ENCODE assay signal across 14 cellular contexts in genomic region chr20:38985060-38985459, GRCh38. TPM values are rescaled to one million over a fixed set of nuclear protein-coding genes. Genes with fewer than 3 reads are reported as not detected.
DNase-seq lines count a peak whose midpoint lies in the region; ATAC-seq and TF ChIP-seq lines count a peak whose summit lies in the region.
"Had no signal": no experiment of that assay in that cellular context is flagged by ENCODE, and none has a peak within 500 bp of the region (broad histone marks: within the 10 kb centered on the region; RNA-seq: fewer than 3 reads in every experiment).

No MANE protein-coding gene starts in this region.

- intact Hi-C loops in Calu3 (cut with micrococcal nuclease; ENCODE audit: unreplicated experiment) (no loop called here), gastrocnemius medialis (cut with DNase I; ENCODE audit: low total_unique reads) (no loop called here)

- peak overlapping the region; percentile 1; the same call in 1 of the 2 replicates for H3K27ac ChIP-seq in SJSA1
- H3K27ac ChIP-seq in foreskin keratinocyte = no peak overlapping the region
- peak overlapping the region; percentile 25 to 69 (median 46) for H3K27ac ChIP-seq in gastrocnemius medialis
- no peak overlapping the region for H3K27ac ChIP-seq in neuronal stem cell (replicated peaks; ENCODE audit: low read length)

- H3K23ac ChIP-seq in neuronal stem cell (ENCODE audit: low read depth, low read length, poor library complexity) = no peak overlapping the region

- in situ Hi-C loops in gastrocnemius medialis (cut with MboI; ENCODE audit: low sequenced_read_pairs in 4 of 4) = no loop called here

- WGBS in neuronal stem cell (ENCODE audit: extremely low coverage in 2 of 2, insufficient read length in 2 of 2, insufficient replicate concordance in 1 of 2), 2 donors = no CpG with 5 or more reads among the region's 4 CpGs

- H3K36me3 Mint-ChIP-seq in Calu3 (ENCODE audit: insufficient read depth, unreplicated experiment) = peaks cover 22% of the 10 kb centered on the region

- no peak overlapping the region for H2BK12ac ChIP-seq in neuronal stem cell (ENCODE audit: low read length)

- H3K9ac ChIP-seq in neuronal stem cell (ENCODE audit: low read depth, low read length, poor library complexity) = no peak overlapping the region

- H3K27me3 Mint-ChIP-seq in Calu3 (ENCODE audit: unreplicated experiment) = no peaks in the 10 kb centered on the region
- H3K27me3 Mint-ChIP-seq: central memory CD8-positive, alpha-beta T cell had no signal

- no peak overlapping the region for H3K4ac ChIP-seq in neuronal stem cell (ENCODE audit: low read length)

- H3K9me3 ChIP-seq in SJSA1 (replicated peaks) (no peaks in the 10 kb centered on the region), gastrocnemius medialis (no peaks in the 10 kb centered on the region), neuronal stem cell (replicated peaks in 1 of 2; ENCODE audit: control insufficient read depth in 2 of 2, insufficient read depth in 1 of 2, low read depth in 1 of 2, low read length in 2 of 2) (no peaks in the 10 kb centered on the region)

- H3K18ac ChIP-seq in neuronal stem cell (ENCODE audit: low read length) = no peak overlapping the region

- H3K9me3 Mint-ChIP-seq in Calu3 (ENCODE audit: low read depth, unreplicated experiment) = no peaks in the 10 kb centered on the region
- H3K9me3 Mint-ChIP-seq: central memory CD8-positive, alpha-beta T cell had no signal

- peaks cover 41% of the 10 kb centered on the region for H3K4me1 Mint-ChIP-seq in Calu3 (ENCODE audit: low read depth, unreplicated experiment)

- no peak overlapping the region for H4K91ac ChIP-seq in neuronal stem cell (ENCODE audit: low read depth, low read length, poor library complexity)

- CTCF ChIA-PET in Calu3 (lab: Charles Lee) = interaction anchor here (0.6 to 1.4 kb wide), 3 partner anchors 12 to 241 kb away, joined by 3 to 5 read pairs (median 4); no protein-coding TSS in a partner anchor

- peaks cover 9% of the 10 kb centered on the region for H3K36me3 ChIP-seq in SJSA1
- peaks cover 0 to 27% of the 10 kb centered on the region in 2 donors for H3K36me3 ChIP-seq in gastrocnemius medialis
- peaks cover 2 to 51% of the 10 kb centered on the region in 2 donors for H3K36me3 ChIP-seq in neuronal stem cell (replicated peaks in 1 of 2; ENCODE audit: control insufficient read depth in 2 of 2, insufficient read depth in 2 of 2, low read length in 2 of 2)

- H2BK15ac ChIP-seq in neuronal stem cell (ENCODE audit: low read length) = no peak overlapping the region

- no peaks in the 10 kb centered on the region for H3K79me1 ChIP-seq in neuronal stem cell (ENCODE audit: low read depth, low read length)

- no peak overlapping the region for H2AFZ ChIP-seq in neuronal stem cell (ENCODE audit: low read length)

- H3K4me1 ChIP-seq in SJSA1 (replicated peaks) = peaks cover 30% of the 10 kb centered on the region
- H3K4me1 ChIP-seq in foreskin keratinocyte = peaks cover 17% of the 10 kb centered on the region
- peaks cover 15 to 19% of the 10 kb centered on the region in 2 donors for H3K4me1 ChIP-seq in gastrocnemius medialis
- peaks cover 0 to 4% of the 10 kb centered on the region in 2 donors for H3K4me1 ChIP-seq in neuronal stem cell (ENCODE audit: control insufficient read depth in 2 of 2, insufficient read depth in 1 of 2, low read depth in 1 of 2, low read length in 2 of 2)

- no peak for TF ChIP-seq POLR2A in gastrocnemius medialis (IDR thresholded peaks at IDR 0.05)

- H2BK5ac ChIP-seq in neuronal stem cell (ENCODE audit: low read length) = no peak overlapping the region

- no peak overlapping the region for H3K14ac ChIP-seq in neuronal stem cell (ENCODE audit: low read length)

- peak; percentile 35 for ATAC-seq in foreskin keratinocyte
- no peak for ATAC-seq in gastrocnemius medialis
- ATAC-seq in GM21381 (IDR thresholded peaks at IDR 0.05; ENCODE audit: unreplicated experiment) = no peak

- H3K4me3 ChIP-seq in SJSA1 = no peak overlapping the region
- H3K4me3 ChIP-seq in gastrocnemius medialis = no peak overlapping the region
- H3K4me3 ChIP-seq in neuronal stem cell (ENCODE audit: low read length in 2 of 2) = no peak overlapping the region

- H3K27me3 ChIP-seq in SJSA1 (replicated peaks) (no peaks in the 10 kb centered on the region), foreskin keratinocyte (no peaks in the 10 kb centered on the region), gastrocnemius medialis (no peaks in the 10 kb centered on the region), neuronal stem cell (ENCODE audit: control insufficient read depth in 3 of 3, insufficient read depth in 3 of 3, low read depth in 1 of 3, low read length in 3 of 3) (no peaks in the 10 kb centered on the region)

- DNase-seq in Calu3 (no peak), SJSA1 (ENCODE audit: low read depth in 1 of 2, low spot score in 2 of 2) (no peak), foreskin keratinocyte (no peak), gastrocnemius medialis (no peak), SHP77 treated with DMSO at 0.1 percent for 48 hours (lab: John Stamatoyannopoulos, UW) (no peak), neuronal stem cell (ENCODE audit: low spot score) (no peak), anterior cingulate cortex (lab: John Stamatoyannopoulos, UW) (no peak)
- DNase-seq: activated CD4-positive, alpha-beta T cell treated with anti-CD3 and anti-CD28 coated beads, Interleukin-2, amount 50 U/mL, for 4 hours; activated gamma-delta T cell treated with Interleukin-2 at 50 U/mL for 16 hours; NCI-H1105; NCI-H446; occipital lobe had no signal

- peak overlapping the region; percentile 4 for H3K4me3 Mint-ChIP-seq in Calu3 (ENCODE audit: low read depth, unreplicated experiment)
- H3K4me3 Mint-ChIP-seq: central memory CD8-positive, alpha-beta T cell had no signal

- no peak overlapping the region for H2BK120ac ChIP-seq in neuronal stem cell (ENCODE audit: low read depth, low read length)

- H3K4me2 ChIP-seq in neuronal stem cell (ENCODE audit: insufficient read depth, low read length, poor library complexity, severe bottlenecking) = no peak overlapping the region

- BruUV-seq in Calu3 (replicated peaks; lab: Mats Ljungman, UMichigan) = no TSS peak

- H4K8ac ChIP-seq in neuronal stem cell (ENCODE audit: low read depth, low read length) = no peak overlapping the region

- H3K27ac Mint-ChIP-seq in Calu3 (ENCODE audit: unreplicated experiment) = peak overlapping the region; percentile 27

- no peak overlapping the region for H2AK5ac ChIP-seq in neuronal stem cell (ENCODE audit: low read depth, low read length)

- TF ChIP-seq CTCF in Calu3 (IDR thresholded peaks at IDR 0.05; ENCODE audit: unreplicated experiment) (no peak), foreskin keratinocyte (conservative IDR thresholded peaks at IDR 0.05) (no peak), gastrocnemius medialis (IDR thresholded peaks at IDR 0.05 in 4 of 5, conservative IDR thresholded peaks at IDR 0.05 in 1 of 5) (no peak)

RNA-seq across cellular contexts. Expression of gene DHX35, which starts 22.9 kb away (rescaled TPM):
- total RNA-seq in Calu3 (2022) (18.9 and 19.1 TPM in 2 replicates), foreskin keratinocyte (8.6 and 9.6 TPM in 2 replicates), gastrocnemius medialis (10 to 100 TPM in 1 of 4 donors, 1 to 10 TPM in 3; 8.2 to 10.8 (median 9.3) TPM)
- total RNA-seq in SJSA1 (2014; rRNA removed; shearing (Covaris generic)) = 14.8 and 18.7 TPM in 2 replicates
- 5.5 TPM in 2 replicates for polyA plus RNA-seq in foreskin keratinocyte
- polyA plus RNA-seq in neuronal stem cell (2013, experiment 1 of 2) = 10.1 TPM
- 9.5 TPM for polyA plus RNA-seq in neuronal stem cell (2013, experiment 2 of 2)

RNA-seq across cellular contexts. Expression of gene FAM83D, which starts 58.8 kb away (rescaled TPM):
- total RNA-seq in Calu3 (2022) (73.0 and 84.0 TPM in 2 replicates), foreskin keratinocyte (38.1 and 51.8 TPM in 2 replicates), gastrocnemius medialis (under 1 TPM in 1 of 4 donors, not detected in 3; 0.40 TPM)
- 71.4 and 85.6 TPM in 2 replicates for total RNA-seq in SJSA1 (2014; rRNA removed; shearing (Covaris generic))
- 24.9 and 36.6 TPM in 2 replicates for polyA plus RNA-seq in foreskin keratinocyte
- polyA plus RNA-seq in neuronal stem cell (2013, experiment 1 of 2) = 36.7 TPM
- 37.2 TPM for polyA plus RNA-seq in neuronal stem cell (2013, experiment 2 of 2)

Comparison
In these comparisons a context has a peak if more than half of its experiments do, and no peak if none do; other contexts are left out.
1. H3K27ac ChIP-seq: peak in SJSA1 (single experiment) and gastrocnemius medialis (4 of 4); none in foreskin keratinocyte (single experiment) and neuronal stem cell (single experiment).
2. RNA of gene FAM83D, which starts 58.8 kb away (total RNA-seq): 73.0 to 84.0 TPM in Calu3, 71.4 to 85.6 TPM in SJSA1 and 38.1 to 51.8 TPM in foreskin keratinocyte; 0.40 TPM in gastrocnemius medialis; every median in the first group is over 10 times any median in the second.